8 cellular contexts compared by ENCODE assay signal in the genomic region with DNA sequence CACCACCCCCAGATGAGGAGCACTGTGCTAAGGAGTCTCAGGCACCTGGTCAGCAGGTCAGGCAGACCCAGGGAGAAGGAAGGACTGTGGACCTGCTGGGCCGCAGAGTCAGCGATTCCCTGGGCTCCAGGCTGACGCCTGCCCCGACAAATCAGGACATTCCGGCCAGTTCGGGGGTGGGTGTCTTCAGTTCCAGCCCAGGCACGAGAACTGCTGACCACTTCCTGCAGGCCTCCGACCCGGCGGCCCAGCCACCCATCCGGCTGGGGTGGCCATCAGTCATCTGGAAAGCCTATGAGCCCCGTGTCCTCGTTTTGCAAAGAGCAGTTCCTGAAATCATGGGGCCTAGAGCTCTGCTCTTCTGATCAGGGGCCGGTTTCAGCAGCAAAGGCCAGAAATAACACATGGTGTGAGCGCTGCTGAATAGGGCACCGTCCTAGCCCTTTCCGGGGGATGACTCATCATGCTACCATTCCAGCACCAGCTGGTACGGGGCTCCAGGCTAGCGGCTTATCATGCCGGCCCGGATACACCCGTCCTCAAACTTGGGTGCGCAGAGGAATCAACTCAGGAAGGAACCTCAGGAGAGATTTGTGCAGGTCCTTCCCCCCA. TPM values are rescaled to one million over a fixed set of nuclear protein-coding genes. Genes with fewer than 3 reads are reported as not detected.
A peak's percentile ranks its signal among the peaks of the same experiment; 100 is the strongest.
DNase-seq lines count a peak whose midpoint lies in the region; ATAC-seq and TF ChIP-seq lines count a peak whose summit lies in the region.

No MANE protein-coding gene starts in this region.

- no peaks in the 10 kb centered on the region for H3K9me3 ChIP-seq in WERI-Rb-1 (ENCODE audit: severe bottlenecking)

- POLR2A ChIA-PET in RWPE1 (lab: Yijun Ruan, JAX; ENCODE audit: low non-redundant PET) = interaction anchor here (1.1 kb wide), 1 partner anchor 14 kb away, joined by 3 read pairs; no protein-coding TSS in a partner anchor

- H3K36me3 ChIP-seq in WERI-Rb-1 = no peaks in the 10 kb centered on the region

- ATAC-seq in GM21825 (IDR thresholded peaks at IDR 0.05; ENCODE audit: unreplicated experiment) (peak; percentile 34), foreskin keratinocyte (peak; percentile 3)
- no peak for ATAC-seq in stimulated activated naive CD8-positive, alpha-beta T cell treated with anti-CD3 and anti-CD28 coated beads, Interleukin-15, Interleukin-2, amounts not matched to agents 100 U/mL and 50 U/mL, for 24 hours

- H3K27ac ChIP-seq in RWPE1 (peak overlapping the region; percentile 97), foreskin keratinocyte (peak overlapping the region; percentile 69), WERI-Rb-1 (no peak overlapping the region)

- H3K4me1 ChIP-seq in foreskin keratinocyte = peaks cover 15% of the 10 kb centered on the region

- H3K27me3 ChIP-seq in foreskin keratinocyte (no peaks in the 10 kb centered on the region), WERI-Rb-1 (ENCODE audit: insufficient read depth, low read depth, severe bottlenecking) (no peaks in the 10 kb centered on the region)

- peak; percentile 71 for DNase-seq in Ammon's horn (ENCODE audit: low spot score)
- peak; percentile 74 for DNase-seq in RWPE1 (ENCODE audit: low spot score)
- peak in 1 of 2 donors; percentile 68 for DNase-seq in foreskin keratinocyte
- peak; percentile 78 for DNase-seq in pons (ENCODE audit: low spot score)
- no peak for DNase-seq in NCI-H345 (lab: John Stamatoyannopoulos, UW)
- DNase-seq in stimulated activated naive CD8-positive, alpha-beta T cell treated with anti-CD3 and anti-CD28 coated beads, Interleukin-15, Interleukin-2, amounts not matched to agents 100 U/mL and 50 U/mL, for 24 hours = no peak
- DNase-seq in WERI-Rb-1 = no peak

- TF ChIP-seq CTCF in RWPE1 (conservative IDR thresholded peaks at IDR 0.05; ENCODE audit: low read depth) = no peak
- TF ChIP-seq CTCF in foreskin keratinocyte (conservative IDR thresholded peaks at IDR 0.05) = no peak
- no peak for TF ChIP-seq CTCF in WERI-Rb-1 (IDR thresholded peaks at IDR 0.05; ENCODE audit: low read depth, low read length)

- CTCF ChIA-PET in RWPE1 (lab: Yijun Ruan, JAX) = interaction anchor here (5.1 kb wide), 1 partner anchor 14 kb away, joined by 46 read pairs; no protein-coding TSS in a partner anchor

- no peak overlapping the region for H3K4me3 ChIP-seq in WERI-Rb-1 (ENCODE audit: low read depth, low read length)

RNA-seq across cellular contexts. Expression of gene SH3TC1, which starts 7.8 kb away (rescaled TPM):
- total RNA-seq in foreskin keratinocyte = 18.7 and 30.1 TPM in 2 replicates
- 11.2 and 16.7 TPM in 2 replicates for polyA plus RNA-seq in foreskin keratinocyte

RNA-seq across cellular contexts. Expression of gene ABLIM2, which starts 32.6 kb away (rescaled TPM):
- 0.39 and 0.85 TPM in 2 replicates for total RNA-seq in foreskin keratinocyte
- 0.33 and 0.49 TPM in 2 replicates for polyA plus RNA-seq in foreskin keratinocyte

Comparison
In these comparisons a context has a peak if more than half of its experiments do, and no peak if none do; other contexts are left out.
1. DNase-seq: peak in Ammon's horn (single experiment), RWPE1 (single experiment) and pons (single experiment); none in NCI-H345 (single experiment), stimulated activated naive CD8-positive, alpha-beta T cell treated with anti-CD3 and anti-CD28 coated beads, Interleukin-15, Interleukin-2, amounts not matched to agents 100 U/mL and 50 U/mL, for 24 hours (single experiment) and WERI-Rb-1 (single experiment).